11 cellular contexts compared by ENCODE assay signal in the genomic region with DNA sequence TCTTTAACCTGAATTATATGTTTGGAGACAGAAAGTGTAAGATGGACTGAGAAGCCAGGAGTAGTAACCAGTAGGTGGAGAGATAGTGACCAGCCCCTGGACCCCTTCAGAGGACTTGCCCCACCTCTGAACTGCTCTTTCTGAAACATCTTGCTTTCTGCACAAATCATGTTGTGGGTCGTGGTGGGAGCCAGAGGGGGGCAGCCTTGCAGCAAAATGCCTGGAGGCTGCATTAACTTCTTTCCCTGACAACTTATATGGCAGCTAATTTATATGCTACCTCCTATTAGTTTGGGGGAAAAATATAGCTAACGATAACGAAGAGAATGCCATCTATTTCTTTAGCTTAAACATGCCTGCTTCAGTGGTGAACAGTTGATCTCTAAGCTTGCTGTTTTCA.
DNase-seq lines count a peak whose midpoint lies in the region; ATAC-seq and TF ChIP-seq lines count a peak whose summit lies in the region.
"Had no signal": no experiment of that assay in that cellular context is flagged by ENCODE, and none has a peak within 500 bp of the region (broad histone marks: within the 10 kb centered on the region; RNA-seq: fewer than 3 reads in every experiment).

No MANE protein-coding gene starts in this region.

- no peaks in the 10 kb centered on the region; a peak in 1 of 4 replicates for H3K4me1 ChIP-seq in SK-N-SH (ENCODE audit: control insufficient read depth in 1 of 2, insufficient read depth in 2 of 2, low read depth in 1 of 2, low read length in 1 of 2)
- peaks cover 0 to 21% (median 11%) of the 10 kb centered on the region in 6 donors for H3K4me1 ChIP-seq in spleen
- H3K4me1 ChIP-seq in mesenchymal stem cell (ENCODE audit: control insufficient read depth, insufficient read depth, low read depth, low read length) = no peaks in the 10 kb centered on the region

- intact Hi-C loops in spleen (cut with DNase I; ENCODE audit: low total_unique reads) = no loop called here

- no peak overlapping the region for H4K8ac ChIP-seq in mesenchymal stem cell (ENCODE audit: low read length)

- H3K4me2 ChIP-seq in SK-N-SH (no peak overlapping the region), mesenchymal stem cell (ENCODE audit: low read length, poor library complexity, severe bottlenecking) (no peak overlapping the region)

- TF ChIP-seq EP300 in SK-N-SH (IDR thresholded peaks at IDR 0.05; ENCODE audit: borderline replicate concordance in 1 of 2, low read depth in 1 of 2, low read length in 1 of 2) = no peak

- H3K14ac ChIP-seq in mesenchymal stem cell (ENCODE audit: low read length in 2 of 2) = no peak overlapping the region

- H2AK5ac ChIP-seq in mesenchymal stem cell (ENCODE audit: low read length, severe bottlenecking) = no peak overlapping the region

- H3K9me3 ChIP-seq in SK-N-SH = no peaks in the 10 kb centered on the region
- H3K9me3 ChIP-seq in spleen = no peaks in the 10 kb centered on the region
- no peaks in the 10 kb centered on the region for H3K9me3 ChIP-seq in mesenchymal stem cell (ENCODE audit: control insufficient read depth, low read length)

- TF ChIP-seq RAD21 in SK-N-SH (IDR thresholded peaks at IDR 0.05; ENCODE audit: low read length) = peak; percentile 50

- H4K20me1 ChIP-seq in SK-N-SH (ENCODE audit: insufficient read depth) = no peaks in the 10 kb centered on the region

- H3F3A ChIP-seq in SK-N-SH (replicated peaks; ENCODE audit: insufficient read depth) = no peaks in the 10 kb centered on the region

- H3K79me1 ChIP-seq in mesenchymal stem cell (replicated peaks; ENCODE audit: low read length, poor library complexity, severe bottlenecking) = no peaks in the 10 kb centered on the region

- H3K9ac ChIP-seq in SK-N-SH (no peak overlapping the region), mesenchymal stem cell (ENCODE audit: low read length) (no peak overlapping the region)

- H3K27ac ChIP-seq in SK-N-SH (ENCODE audit: low read depth in 2 of 2, low read length in 1 of 2) = no peak overlapping the region
- peak overlapping the region in 5 of 8 donors; percentile 24 to 65 (median 38) for H3K27ac ChIP-seq in spleen
- H3K27ac ChIP-seq in mesenchymal stem cell (ENCODE audit: low read length, poor library complexity, severe bottlenecking) = no peak overlapping the region
- H3K27ac ChIP-seq: epithelial cell of prostate had no signal

- H2BK15ac ChIP-seq in mesenchymal stem cell (ENCODE audit: low read depth, poor library complexity, severe bottlenecking) = no peak overlapping the region

- DNase-seq in SK-N-SH (no peak), epithelial cell of proximal tubule (ENCODE audit: low read depth) (no peak), spleen (no peak), mesenchymal stem cell (no peak), germinal center (ENCODE audit: low spot score) (no peak), NCI-H187 treated with DMSO at 0.1 percent for 48 hours (lab: John Stamatoyannopoulos, UW) (no peak)
- DNase-seq: activated CD4-positive, alpha-beta T cell treated with anti-CD3 and anti-CD28 coated beads for 48 hours; COR-L47 had no signal

- no peak overlapping the region for H3K18ac ChIP-seq in mesenchymal stem cell (ENCODE audit: low read depth in 1 of 2, low read length in 2 of 2)

- no peaks in the 10 kb centered on the region for H3K79me2 ChIP-seq in SK-N-SH (ENCODE audit: insufficient read depth)

- TF ChIP-seq CTCF in SK-N-SH (IDR thresholded peaks at IDR 0.05) = peak; percentile 51
- peak; percentile 55 for TF ChIP-seq CTCF in epithelial cell of proximal tubule (conservative IDR thresholded peaks at IDR 0.05; ENCODE audit: low read depth, low read length)
- TF ChIP-seq CTCF in spleen (IDR thresholded peaks at IDR 0.05 in 8 of 11, conservative IDR thresholded peaks at IDR 0.05 in 3 of 11) = peak in 5 of 11 experiments; percentile 10 to 28 (median 17)

- TF ChIP-seq POLR2A in spleen (IDR thresholded peaks at IDR 0.05) = no peak

- H4K91ac ChIP-seq in mesenchymal stem cell (ENCODE audit: low read length) = no peak overlapping the region

- H2BK5ac ChIP-seq in mesenchymal stem cell (ENCODE audit: low read depth, low read length, poor library complexity, severe bottlenecking) = no peak overlapping the region

- H3K27me3 ChIP-seq in SK-N-SH (ENCODE audit: insufficient read depth) (no peaks in the 10 kb centered on the region; the same call in 1 of the 2 replicates), spleen (replicated peaks in 1 of 7) (no peaks in the 10 kb centered on the region), mesenchymal stem cell (ENCODE audit: control insufficient read depth in 1 of 2, insufficient read depth in 1 of 2, low read length in 2 of 2) (peaks cover 7 to 22% of the 10 kb centered on the region in 2 experiments)

- 54% methylated on average over 3 of the region's 3 CpGs for WGBS in SK-N-SH (ENCODE audit: low lambda C conversion rate)
- WGBS in spleen, 5 donors = 19 to 35% (median 29%) methylated on average over 3 of the region's 3 CpGs
- WGBS in mesenchymal stem cell = 36% methylated on average over 3 of the region's 3 CpGs

- no peak overlapping the region for H3K23ac ChIP-seq in mesenchymal stem cell (ENCODE audit: low read length in 2 of 2)

- no peaks in the 10 kb centered on the region for H3K9me2 ChIP-seq in SK-N-SH

- no peak for ATAC-seq in SK-N-SH treated with all-trans-retinoic acid at 6 μM for 48 hours
- ATAC-seq in HG03135 (IDR thresholded peaks at IDR 0.05; ENCODE audit: unreplicated experiment) = peak; percentile 30

- H3K4ac ChIP-seq in mesenchymal stem cell (ENCODE audit: low read depth in 1 of 2, low read length in 2 of 2) = no peak overlapping the region

- H3K36me3 ChIP-seq in SK-N-SH (replicated peaks in 1 of 2; ENCODE audit: control insufficient read depth in 1 of 2, insufficient read depth in 2 of 2, low read length in 1 of 2) (no peaks in the 10 kb centered on the region), spleen (no peaks in the 10 kb centered on the region), mesenchymal stem cell (ENCODE audit: control insufficient read depth in 1 of 2, insufficient read depth in 2 of 2, low read depth in 1 of 2, low read length in 2 of 2) (no peaks in the 10 kb centered on the region)

- H2AFZ ChIP-seq in SK-N-SH (ENCODE audit: low read depth) (no peak overlapping the region), mesenchymal stem cell (ENCODE audit: low read depth, low read length) (no peak overlapping the region)

- POLR2A ChIA-PET in SK-N-SH (lab: Yijun Ruan, JAX) = no interaction called here

- H2BK120ac ChIP-seq in mesenchymal stem cell (ENCODE audit: low read depth, low read length) = no peak overlapping the region

- H3K4me3 ChIP-seq in SK-N-SH (ENCODE audit: low read depth in 2 of 2, low read length in 1 of 2) (no peak overlapping the region), epithelial cell of proximal tubule (ENCODE audit: low read depth, low read length) (no peak overlapping the region), spleen (no peak overlapping the region), mesenchymal stem cell (ENCODE audit: insufficient read depth in 1 of 2, low read depth in 1 of 2, low read length in 2 of 2) (no peak overlapping the region)

- H2BK12ac ChIP-seq in mesenchymal stem cell (ENCODE audit: low read length in 2 of 2) = no peak overlapping the region

- CTCF ChIA-PET in SK-N-SH (lab: Yijun Ruan, JAX) = interaction anchor here (0.8 to 1.3 kb wide), 4 partner anchors 10 to 124 kb away, joined by 3 to 4 read pairs (median 3); no protein-coding TSS in a partner anchor

TF ChIP-seq in SK-N-SH, 30 proteins besides CTCF, POLR2A, EP300 and RAD21:
- TF ChIP-seq ELF1 (IDR thresholded peaks at IDR 0.05) = no peak
- TF ChIP-seq SMC3 (IDR thresholded peaks at IDR 0.05; ENCODE audit: low read depth, low read length) = peak; percentile 49

TF ChIP-seq in SK-N-SH treated with all-trans-retinoic acid at 6 μM for 48 hours, 23 proteins besides CTCF, POLR2A, EP300 and RAD21 (continues in another document):
- TF ChIP-seq BACH2 (CRISPR knock-in tag; IDR thresholded peaks at IDR 0.05; ENCODE audit: borderline replicate concordance) (no peak), CSDC2 (CRISPR knock-in tag; IDR thresholded peaks at IDR 0.05) (no peak), ZC3H10 (CRISPR knock-in tag; IDR thresholded peaks at IDR 0.05) (no peak), OSR1 (CRISPR knock-in tag; IDR thresholded peaks at IDR 0.05) (no peak), PPARA (CRISPR knock-in tag; IDR thresholded peaks at IDR 0.05; ENCODE audit: borderline replicate concordance) (no peak), ZFP30 (CRISPR knock-in tag; IDR thresholded peaks at IDR 0.05) (no peak), ISL1 (CRISPR knock-in tag; IDR thresholded peaks at IDR 0.05) (no peak)
- TF ChIP-seq, protein P1, sequence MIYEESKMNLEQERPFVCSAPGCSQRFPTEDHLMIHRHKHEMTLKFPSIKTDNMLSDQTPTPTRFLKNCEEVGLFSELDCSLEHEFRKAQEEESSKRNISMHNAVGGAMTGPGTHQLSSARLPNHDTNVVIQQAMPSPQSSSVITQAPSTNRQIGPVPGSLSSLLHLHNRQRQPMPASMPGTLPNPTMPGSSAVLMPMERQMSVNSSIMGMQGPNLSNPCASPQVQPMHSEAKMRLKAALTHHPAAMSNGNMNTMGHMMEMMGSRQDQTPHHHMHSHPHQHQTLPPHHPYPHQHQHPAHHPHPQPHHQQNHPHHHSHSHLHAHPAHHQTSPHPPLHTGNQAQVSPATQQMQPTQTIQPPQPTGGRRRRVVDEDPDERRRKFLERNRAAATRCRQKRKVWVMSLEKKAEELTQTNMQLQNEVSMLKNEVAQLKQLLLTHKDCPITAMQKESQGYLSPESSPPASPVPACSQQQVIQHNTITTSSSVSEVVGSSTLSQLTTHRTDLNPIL (CRISPR knock-in tag; IDR thresholded peaks at IDR 0.05; ENCODE audit: low read depth) = no peak

Comparison
In these comparisons a context has a peak if more than half of its experiments do, and no peak if none do; other contexts are left out.
1. H3K27ac ChIP-seq: peak in spleen (5 of 8); none in SK-N-SH (0 of 2) and mesenchymal stem cell (single experiment).